Comparison of ENCODE assay signal across 8 cellular contexts in the genomic region with DNA sequence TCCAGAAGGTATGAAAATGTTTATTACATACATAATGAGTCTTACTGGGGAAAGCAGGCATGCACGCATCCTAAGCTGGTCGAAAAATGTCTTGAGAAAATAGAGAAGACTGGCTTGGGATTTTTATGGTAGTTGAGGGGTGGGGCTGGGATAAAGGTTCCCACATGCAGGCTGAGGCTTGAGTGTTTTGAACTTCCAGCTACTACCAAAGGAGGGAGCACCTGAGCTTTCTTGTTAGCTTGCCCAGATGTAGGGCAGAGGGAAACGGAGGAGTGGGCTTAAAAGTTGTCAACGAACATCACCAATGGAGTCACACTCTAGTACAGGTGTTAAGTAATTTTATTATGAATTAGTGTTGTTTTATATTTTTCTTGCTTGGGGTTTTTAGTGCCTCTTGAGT. TPM values are rescaled to one million over a fixed set of nuclear protein-coding genes. Genes with fewer than 3 reads are reported as not detected.
A peak's percentile ranks its signal among the peaks of the same experiment; 100 is the strongest.
DNase-seq lines count a peak whose midpoint lies in the region; ATAC-seq and TF ChIP-seq lines count a peak whose summit lies in the region.

No MANE protein-coding gene starts in this region.

- H3K27me3 ChIP-seq in left ventricle myocardium inferior (ENCODE audit: low read depth): no peaks in the 10 kb centered on the region
- H3K27me3 ChIP-seq in gastrocnemius medialis: no peaks in the 10 kb centered on the region
- no peaks in the 10 kb centered on the region for H3K27me3 ChIP-seq in MG63

- no peaks in the 10 kb centered on the region for H3K4me1 ChIP-seq in left ventricle myocardium inferior
- H3K4me1 ChIP-seq in gastrocnemius medialis: no peaks in the 10 kb centered on the region

- intact Hi-C loops in left ventricle myocardium inferior (cut with micrococcal nuclease): no loop called here
- intact Hi-C loops in cardiac septum (cut with DNase I): no loop called here
- intact Hi-C loops in gastrocnemius medialis (cut with DNase I; ENCODE audit: low total_unique reads): no loop called here

- DNase-seq in left ventricle myocardium inferior: no peak
- DNase-seq in cardiac septum (ENCODE audit: low spot score): no peak
- peak; percentile 53 for DNase-seq in choroid plexus epithelial cell (ENCODE audit: low read depth)
- DNase-seq in DMS153 treated with DMSO at 0.1 percent for 48 hours (lab: John Stamatoyannopoulos, UW; ENCODE audit: unreplicated experiment): no peak
- DNase-seq in gastrocnemius medialis: no peak
- DNase-seq in MG63: no peak

- H3K36me3 ChIP-seq in left ventricle myocardium inferior (no peaks in the 10 kb centered on the region), gastrocnemius medialis (no peaks in the 10 kb centered on the region), MG63 (no peaks in the 10 kb centered on the region)

- ATAC-seq in gastrocnemius medialis (no peak), HG02981 (IDR thresholded peaks at IDR 0.05; ENCODE audit: unreplicated experiment) (no peak)

- no peaks in the 10 kb centered on the region for H3K9me3 ChIP-seq in left ventricle myocardium inferior (replicated peaks)
- H3K9me3 ChIP-seq in gastrocnemius medialis: no peaks in the 10 kb centered on the region
- H3K9me3 ChIP-seq in MG63: no peaks in the 10 kb centered on the region

- TF ChIP-seq CTCF in left ventricle myocardium inferior (IDR thresholded peaks at IDR 0.05; ENCODE audit: borderline replicate concordance): peak; percentile 22
- peak; percentile 49 for TF ChIP-seq CTCF in LNCAP (IDR thresholded peaks at IDR 0.05)
- peak; percentile 67 for TF ChIP-seq CTCF in choroid plexus epithelial cell (conservative IDR thresholded peaks at IDR 0.05; ENCODE audit: low read depth, low read length)
- TF ChIP-seq CTCF in gastrocnemius medialis (IDR thresholded peaks at IDR 0.05 in 4 of 5, conservative IDR thresholded peaks at IDR 0.05 in 1 of 5): no peak

- H3K4me3 ChIP-seq in left ventricle myocardium inferior: no peak overlapping the region
- no peak overlapping the region for H3K4me3 ChIP-seq in choroid plexus epithelial cell (ENCODE audit: low read depth, low read length)
- H3K4me3 ChIP-seq in gastrocnemius medialis: no peak overlapping the region
- no peak overlapping the region for H3K4me3 ChIP-seq in MG63

- in situ Hi-C loops in gastrocnemius medialis (cut with MboI; ENCODE audit: low sequenced_read_pairs in 4 of 4): no loop called here

- H3K27ac ChIP-seq in left ventricle myocardium inferior (replicated peaks) (no peak overlapping the region), gastrocnemius medialis (no peak overlapping the region)

- TF ChIP-seq POLR2A in gastrocnemius medialis (IDR thresholded peaks at IDR 0.05): no peak

RNA-seq across cellular contexts. Expression of gene SRPX, which starts 39.6 kb away (rescaled TPM):
- total RNA-seq in left ventricle myocardium inferior (55.9 TPM), cardiac septum (57.3 TPM), gastrocnemius medialis (10 to 100 TPM in 3 of 4 donors, 1 to 10 TPM in 1; 8.6 to 48.3 (median 36.6) TPM)
- 1.1 and 6.2 TPM in 2 replicates for total RNA-seq in MG63 (2014; rRNA removed; shearing (Covaris generic); ENCODE audit: low replicate concordance)

Comparison
In these comparisons a context has a peak if more than half of its experiments do, and no peak if none do; other contexts are left out.
1. CTCF ChIP-seq: peak in left ventricle myocardium inferior (single experiment), LNCAP (single experiment) and choroid plexus epithelial cell (single experiment); none in gastrocnemius medialis (0 of 5).